8 cellular contexts compared by ENCODE assay signal in genomic region chr17:74776044-74776962, GRCh38. TPM values are rescaled to one million over a fixed set of nuclear protein-coding genes. Genes with fewer than 3 reads are reported as not detected.
DNase-seq lines count a peak whose midpoint lies in the region; ATAC-seq and TF ChIP-seq lines count a peak whose summit lies in the region.

A gene with protein sequence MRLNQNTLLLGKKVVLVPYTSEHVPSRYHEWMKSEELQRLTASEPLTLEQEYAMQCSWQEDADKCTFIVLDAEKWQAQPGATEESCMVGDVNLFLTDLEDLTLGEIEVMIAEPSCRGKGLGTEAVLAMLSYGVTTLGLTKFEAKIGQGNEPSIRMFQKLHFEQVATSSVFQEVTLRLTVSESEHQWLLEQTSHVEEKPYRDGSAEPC (minus strand): TSS chr17:74776345. CDS start chr17:74775698, 647 bp downstream.

- no peak for TF ChIP-seq CTCF in CD14-positive monocyte (IDR thresholded peaks at IDR 0.05)
- TF ChIP-seq CTCF in lower leg skin (IDR thresholded peaks at IDR 0.05) = no peak

- intact Hi-C loops in CD14-positive monocyte (cut with micrococcal nuclease) (no loop called here), lower leg skin (cut with DNase I; ENCODE audit: low total_unique reads) (no loop called here)
- intact Hi-C loops in activated CD4-positive, alpha-beta memory T cell treated with anti-CD3 and anti-CD28 coated beads for 36 hours (cut with micrococcal nuclease) = loop anchor here (1.0 to 2.0 kb wide), 2 partner anchors 14 to 28 kb away; partner anchors contain the start of gene NHERF1

- no peaks in the 10 kb centered on the region for H3K27me3 ChIP-seq in duodenal mucosa (ENCODE audit: control insufficient read depth in 1 of 2, insufficient read depth in 2 of 2, low read length in 2 of 2)

- peak; percentile 97 for DNase-seq in CD14-positive monocyte (ENCODE audit: low spot score)
- DNase-seq in HK-2 (ENCODE audit: unreplicated experiment) = peak; percentile 98
- DNase-seq in NCI-H82 treated with DMSO at 0.1 percent for 48 hours (lab: John Stamatoyannopoulos, UW; ENCODE audit: unreplicated experiment) = peak; percentile 87
- DNase-seq in activated CD4-positive, alpha-beta memory T cell treated with anti-CD3 and anti-CD28 coated beads for 36 hours = peak; percentile 99
- DNase-seq in lower leg skin (ENCODE audit: low spot score in 2 of 2) = peak; percentile 94 to 100
- peak; percentile 99 to 100 for DNase-seq in stimulated activated CD4-positive, alpha-beta T cell treated with anti-CD3 and anti-CD28 coated beads, Interleukin-4, amount 100 ng/mL, for 4 hours

- H3K9me3 Mint-ChIP-seq in CD14-positive monocyte = peaks cover 0 to 1% (median 0%) of the 10 kb centered on the region in 7 donors
- H3K9me3 Mint-ChIP-seq in activated CD4-positive, alpha-beta memory T cell treated with anti-CD3 and anti-CD28 coated beads for 36 hours = no peaks in the 10 kb centered on the region

- peak within 1 kb of the TSS; percentile 99 to 100 (median 100) for H3K27ac Mint-ChIP-seq in CD14-positive monocyte
- peak within 1 kb of the TSS; percentile 89 for H3K27ac Mint-ChIP-seq in activated CD4-positive, alpha-beta memory T cell treated with anti-CD3 and anti-CD28 coated beads for 36 hours

- peaks cover 0 to 4% (median 2%) of the 10 kb centered on the region in 3 donors for H3K27me3 Mint-ChIP-seq in CD14-positive monocyte (ENCODE audit: low read depth in 3 of 3)
- no peaks in the 10 kb centered on the region for H3K27me3 Mint-ChIP-seq in activated CD4-positive, alpha-beta memory T cell treated with anti-CD3 and anti-CD28 coated beads for 36 hours

- ATAC-seq in GM19397 (IDR thresholded peaks at IDR 0.05; ENCODE audit: unreplicated experiment) = peak; percentile 88

- POLR2A ChIA-PET in activated CD4-positive, alpha-beta memory T cell treated with anti-CD3 and anti-CD28 coated beads for 36 hours (lab: Charles Lee) = interaction anchor here (0.9 to 2.6 kb wide), 6 partner anchors 23 to 97 kb away, joined by 3 to 24 read pairs (median 5); partner anchors contain the start of genes FDXR and NHERF1

- H3K4me3 Mint-ChIP-seq in CD14-positive monocyte = peak within 1 kb of the TSS; percentile 95 to 98
- H3K4me3 Mint-ChIP-seq in activated CD4-positive, alpha-beta memory T cell treated with anti-CD3 and anti-CD28 coated beads for 36 hours = peak within 1 kb of the TSS; percentile 97

- peak within 1 kb of the TSS; percentile 55 for H3K27ac ChIP-seq in duodenal mucosa (ENCODE audit: low read depth, low read length)

- peak within 1 kb of the TSS; percentile 78 to 86 for H3K9ac ChIP-seq in duodenal mucosa (ENCODE audit: low read depth in 1 of 2, low read length in 2 of 2)

- H3K4me3 ChIP-seq in duodenal mucosa (ENCODE audit: low read depth in 1 of 2, low read length in 2 of 2) (peak within 1 kb of the TSS; percentile 83 to 90), lower leg skin (ENCODE audit: low read depth, poor library complexity, severe bottlenecking) (peak within 1 kb of the TSS; percentile 81)

- peaks cover 4 to 24% of the 10 kb centered on the region in 2 donors for H3K36me3 ChIP-seq in duodenal mucosa (ENCODE audit: control insufficient read depth in 1 of 2, insufficient read depth in 2 of 2, low read length in 2 of 2)

- H3K9me3 ChIP-seq in duodenal mucosa (ENCODE audit: control insufficient read depth in 1 of 2, low read length in 2 of 2) = no peaks in the 10 kb centered on the region

- peaks cover 66% of the 10 kb centered on the region for H3K4me1 Mint-ChIP-seq in CD14-positive monocyte
- H3K4me1 Mint-ChIP-seq in activated CD4-positive, alpha-beta memory T cell treated with anti-CD3 and anti-CD28 coated beads for 36 hours (ENCODE audit: low read depth) = peaks cover 71% of the 10 kb centered on the region

- WGBS in lower leg skin, 2 donors = 1% methylated on average over 34 to 50 of the region's 64 CpGs

- CTCF ChIA-PET in activated CD4-positive, alpha-beta memory T cell treated with anti-CD3 and anti-CD28 coated beads for 36 hours (lab: Charles Lee) = interaction anchor here (0.8 to 3.8 kb wide), 12 partner anchors 15 to 186 kb away, joined by 3 to 22 read pairs (median 4); no protein-coding TSS in a partner anchor

- no peak for TF ChIP-seq POLR2A in lower leg skin (IDR thresholded peaks at IDR 0.05)

- H3K4me1 ChIP-seq in duodenal mucosa (ENCODE audit: control insufficient read depth in 1 of 2, insufficient read depth in 2 of 2, low read length in 2 of 2) = peaks cover 14 to 55% of the 10 kb centered on the region in 2 donors

- H3K36me3 Mint-ChIP-seq in CD14-positive monocyte = peaks cover 54 to 55% of the 10 kb centered on the region in 2 donors
- peaks cover 23% of the 10 kb centered on the region for H3K36me3 Mint-ChIP-seq in activated CD4-positive, alpha-beta memory T cell treated with anti-CD3 and anti-CD28 coated beads for 36 hours

RNA-seq across cellular contexts. Expression of the gene that starts here (rescaled TPM):
- polyA plus RNA-seq in CD14-positive monocyte = 1 to 10 TPM; 7.1 to 7.8 TPM
- total RNA-seq in activated CD4-positive, alpha-beta memory T cell treated with anti-CD3 and anti-CD28 coated beads for 36 hours = 10 to 100 TPM; 42.9 to 46.9 TPM
- 10 to 100 TPM; 14.3 to 26.6 (median 18.1) TPM for total RNA-seq in lower leg skin

Comparison
In these comparisons a context has a peak if more than half of its experiments do, and no peak if none do; other contexts are left out.
1. Peak in every context shown above with its lines: DNase-seq, ATAC-seq, H3K4me3 ChIP-seq and H3K27ac ChIP-seq.